In the genomic region with DNA sequence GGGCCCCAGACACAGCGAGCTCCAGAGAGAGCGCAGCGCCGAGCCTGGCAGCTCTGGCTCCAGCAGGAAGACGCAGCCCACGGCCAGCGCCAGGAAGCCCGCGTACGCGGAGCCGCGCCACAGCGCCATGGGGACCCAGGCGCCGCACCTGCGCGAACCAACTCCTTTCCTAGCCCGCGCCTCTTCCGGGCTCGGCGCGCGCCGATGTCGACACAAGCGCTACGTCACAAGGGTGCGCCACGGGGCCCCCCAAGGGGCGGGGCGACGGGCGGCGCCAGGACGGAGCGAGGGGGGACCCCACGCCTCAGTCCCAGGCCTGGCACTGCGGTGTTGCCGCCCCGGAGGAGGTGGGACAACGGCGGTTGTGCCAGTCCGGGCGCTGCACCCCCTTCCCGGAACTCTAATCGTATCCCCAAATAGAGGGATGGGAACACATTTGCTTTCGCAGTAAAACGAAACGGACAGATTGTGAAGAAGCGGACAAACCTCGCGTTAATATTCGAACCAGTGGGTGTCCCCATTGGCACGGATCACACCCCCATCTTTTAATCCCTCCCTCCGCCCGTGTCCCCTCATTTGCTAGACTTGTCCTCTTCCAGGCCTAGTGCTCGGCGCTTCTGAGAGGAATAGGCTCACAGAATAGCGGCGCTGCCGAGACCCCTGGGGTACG, we compare ENCODE assay signal across 8 cellular contexts. TPM values are rescaled to one million over a fixed set of nuclear protein-coding genes. Genes with fewer than 3 reads are reported as not detected.
A peak's percentile ranks its signal among the peaks of the same experiment; 100 is the strongest.
DNase-seq lines count a peak whose midpoint lies in the region; ATAC-seq and TF ChIP-seq lines count a peak whose summit lies in the region.

A gene (minus strand): TSS at position 196 of the 670 bp plus-strand sequence. CDS start 67 bp downstream, at position 129.

- peaks cover 29% of the 10 kb centered on the region for H3K36me3 Mint-ChIP-seq in activated CD4-positive, alpha-beta T cell treated with anti-CD3 and anti-CD28 coated beads, Interleukin-2, amount 10 ng/mL, durations not matched to agents 7 days and 5 days (ENCODE audit: low read depth)

- no peak for TF ChIP-seq CTCF in coronary artery (IDR thresholded peaks at IDR 0.05)

- H3K27me3 Mint-ChIP-seq in activated CD4-positive, alpha-beta T cell treated with anti-CD3 and anti-CD28 coated beads, Interleukin-2, amount 10 ng/mL, durations not matched to agents 7 days and 5 days = no peaks in the 10 kb centered on the region

- H3K27ac ChIP-seq in coronary artery = peak within 1 kb of the TSS; percentile 88 to 93

- ATAC-seq in GM19351 (IDR thresholded peaks at IDR 0.05; ENCODE audit: unreplicated experiment) (peak; percentile 67), HG03520 (IDR thresholded peaks at IDR 0.05; ENCODE audit: unreplicated experiment) (peak; percentile 66)

- DNase-seq in C1 segment of cervical spinal cord (lab: John Stamatoyannopoulos, UW) (peak; percentile 62 to 97 (median 90)), NCI-H69 (lab: John Stamatoyannopoulos, UW) (peak; percentile 90), coronary artery (ENCODE audit: low spot score) (peak; percentile 95), left kidney (ENCODE audit: low read depth, low spot score) (peak; percentile 97)
- DNase-seq in activated CD4-positive, alpha-beta T cell treated with anti-CD3 and anti-CD28 coated beads, Interleukin-2, amount 10 ng/mL, durations not matched to agents 7 days and 5 days = peak; percentile 91
- peak; percentile 90 for DNase-seq in stimulated activated CD4-positive, alpha-beta T cell treated with anti-CD3 and anti-CD28 coated beads, Interleukin-1b, Interleukin-23, amount 100 ng/mL, for 48 hours

- H3K4me3 Mint-ChIP-seq in activated CD4-positive, alpha-beta T cell treated with anti-CD3 and anti-CD28 coated beads, Interleukin-2, amount 10 ng/mL, durations not matched to agents 7 days and 5 days = peak within 1 kb of the TSS; percentile 89

- H3K9me3 Mint-ChIP-seq in activated CD4-positive, alpha-beta T cell treated with anti-CD3 and anti-CD28 coated beads, Interleukin-2, amount 10 ng/mL, durations not matched to agents 7 days and 5 days = no peaks in the 10 kb centered on the region

- POLR2A ChIA-PET in activated CD4-positive, alpha-beta T cell treated with anti-CD3 and anti-CD28 coated beads, Interleukin-2, amount 10 ng/mL, durations not matched to agents 7 days and 5 days (lab: Charles Lee) = no interaction called here

- CTCF ChIA-PET in activated CD4-positive, alpha-beta T cell treated with anti-CD3 and anti-CD28 coated beads, Interleukin-2, amount 10 ng/mL, durations not matched to agents 7 days and 5 days (lab: Charles Lee) = interaction anchor here (0.6 to 1.8 kb wide), 5 partner anchors 10 to 298 kb away, joined by 3 to 5 read pairs (median 3); no protein-coding TSS in a partner anchor

- H3K4me3 ChIP-seq in coronary artery = peak within 1 kb of the TSS; percentile 97

- peaks cover 67% of the 10 kb centered on the region for H3K4me1 Mint-ChIP-seq in activated CD4-positive, alpha-beta T cell treated with anti-CD3 and anti-CD28 coated beads, Interleukin-2, amount 10 ng/mL, durations not matched to agents 7 days and 5 days

- H3K27ac Mint-ChIP-seq in activated CD4-positive, alpha-beta T cell treated with anti-CD3 and anti-CD28 coated beads, Interleukin-2, amount 10 ng/mL, durations not matched to agents 7 days and 5 days = peak within 1 kb of the TSS; percentile 99

RNA-seq across cellular contexts. Expression of the gene that starts here (rescaled TPM):
- total RNA-seq in activated CD4-positive, alpha-beta T cell treated with anti-CD3 and anti-CD28 coated beads, Interleukin-2, amount 10 ng/mL, durations not matched to agents 7 days and 5 days = 10 to 100 TPM; 91.4 to 94.2 TPM

Comparison
In these comparisons a context has a peak if more than half of its experiments do, and no peak if none do; other contexts are left out.
1. Peak in every context shown above with its lines: DNase-seq, ATAC-seq, H3K4me3 ChIP-seq and H3K27ac ChIP-seq.